Comparison of ENCODE assay signal across 13 cellular contexts in the genomic region with DNA sequence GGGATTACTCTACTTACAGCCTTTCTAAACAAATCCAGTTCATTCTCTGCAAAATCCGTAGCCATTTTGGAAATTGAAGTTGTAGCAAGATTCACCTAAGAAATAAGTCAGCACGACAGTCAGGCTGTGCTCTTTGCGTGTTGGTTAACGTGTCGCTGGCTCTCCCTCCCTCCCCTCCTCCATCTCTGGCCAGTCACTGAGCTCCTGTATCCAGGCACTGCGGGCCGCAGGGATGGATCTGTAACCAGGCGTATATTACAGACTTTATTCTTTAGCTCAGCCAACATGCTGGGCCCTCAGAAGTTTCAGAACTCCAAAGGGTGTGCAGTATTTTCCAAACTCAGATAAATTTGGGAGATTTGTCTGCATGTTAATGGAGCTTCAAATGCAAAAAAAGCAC. TPM values are rescaled to one million over a fixed set of nuclear protein-coding genes. Genes with fewer than 3 reads are reported as not detected.
DNase-seq lines count a peak whose midpoint lies in the region; ATAC-seq and TF ChIP-seq lines count a peak whose summit lies in the region.
"Had no signal": no experiment of that assay in that cellular context is flagged by ENCODE, and none has a peak within 500 bp of the region (broad histone marks: within the 10 kb centered on the region; RNA-seq: fewer than 3 reads in every experiment).

No MANE protein-coding gene starts in this region.

- H3K4me1 Mint-ChIP-seq in CD8-positive, alpha-beta T cell (ENCODE audit: low read depth) = peaks cover 90% of the 10 kb centered on the region
- peaks cover 67 to 98% (median 88%) of the 10 kb centered on the region in 7 donors for H3K4me1 Mint-ChIP-seq in naive thymus-derived CD4-positive, alpha-beta T cell

- H3K27ac ChIP-seq in BLaER1 treated with 17β-estradiol and CSF1 and Interleukin-3, amounts not matched to agents 10 nM and 100 nM = peak overlapping the region in 7 of 11 experiments; percentile 38 to 83 (median 79); a peak in 13 of 22 replicates
- peak overlapping the region; percentile 90 for H3K27ac ChIP-seq in CD8-positive, alpha-beta T cell (ENCODE audit: low read depth, low read length)
- peak overlapping the region; percentile 97 for H3K27ac ChIP-seq in naive thymus-derived CD4-positive, alpha-beta T cell (ENCODE audit: low read depth, low read length)

- H3K9me3 Mint-ChIP-seq in CD8-positive, alpha-beta T cell = no peaks in the 10 kb centered on the region
- H3K9me3 Mint-ChIP-seq in activated naive CD4-positive, alpha-beta T cell treated with anti-CD3 and anti-CD28 coated beads, Interleukin-2, amount 50 U/mL, for 72 hours = no peaks in the 10 kb centered on the region
- H3K9me3 Mint-ChIP-seq in naive thymus-derived CD4-positive, alpha-beta T cell = peaks cover 0 to 2% (median 0%) of the 10 kb centered on the region in 11 donors

- peak overlapping the region in 6 of 11 experiments; percentile 27 to 75 (median 72); a peak in 7 of 22 replicates for H3K9ac ChIP-seq in BLaER1 treated with 17β-estradiol and CSF1 and Interleukin-3, amounts not matched to agents 10 nM and 100 nM

- H3K27me3 Mint-ChIP-seq in CD8-positive, alpha-beta T cell (ENCODE audit: low read depth) = no peaks in the 10 kb centered on the region
- no peaks in the 10 kb centered on the region for H3K27me3 Mint-ChIP-seq in naive thymus-derived CD4-positive, alpha-beta T cell

- H3K4me3 Mint-ChIP-seq in CD8-positive, alpha-beta T cell = peak overlapping the region; percentile 78
- peak overlapping the region in 9 of 10 donors; percentile 21 to 88 (median 84) for H3K4me3 Mint-ChIP-seq in naive thymus-derived CD4-positive, alpha-beta T cell

- peaks cover 0 to 7% (median 0%) of the 10 kb centered on the region in 11 experiments; a peak in 2 of 22 replicates for H3K36me3 ChIP-seq in BLaER1 treated with 17β-estradiol and CSF1 and Interleukin-3, amounts not matched to agents 10 nM and 100 nM
- no peaks in the 10 kb centered on the region for H3K36me3 ChIP-seq in CD8-positive, alpha-beta T cell (ENCODE audit: insufficient read depth, low read length)
- H3K36me3 ChIP-seq in naive thymus-derived CD4-positive, alpha-beta T cell (ENCODE audit: control insufficient read depth in 2 of 3, insufficient read depth in 3 of 3, low read length in 3 of 3) = no peaks in the 10 kb centered on the region

- intact Hi-C loops in CD8-positive, alpha-beta T cell (cut with DNase I, micrococcal nuclease) = loop anchor here in 1 of 2 experiments (2.0 kb wide), 1 partner anchor 81 kb away; no protein-coding TSS in a partner anchor
- intact Hi-C loops in naive thymus-derived CD4-positive, alpha-beta T cell (cut with micrococcal nuclease) = loop anchor here (2.0 kb wide), 3 partner anchors 55 to 169 kb away; partner anchors contain the start of gene IL21R (in 1 of the 2)

- DNase-seq in CD8-positive, alpha-beta T cell = no peak
- DNase-seq in activated naive CD4-positive, alpha-beta T cell treated with anti-CD3 and anti-CD28 coated beads, Interleukin-2, amount 50 U/mL, for 72 hours (ENCODE audit: low spot score in 2 of 2) = no peak
- no peak for DNase-seq in naive thymus-derived CD4-positive, alpha-beta T cell
- no peak for DNase-seq in NCI-H2107 treated with DMSO at 0.1 percent for 48 hours (lab: John Stamatoyannopoulos, UW; ENCODE audit: unreplicated experiment)
- DNase-seq in left lobe of liver (ENCODE audit: low spot score) = no peak
- DNase-seq: Caco-2; effector CD4-positive, alpha-beta T cell; islet precursor cell; MM.1S; retina had no signal

- ATAC-seq in CD8-positive, alpha-beta T cell = no peak
- ATAC-seq in activated naive CD4-positive, alpha-beta T cell treated with anti-CD3 and anti-CD28 coated beads, Interleukin-2, amount 50 U/mL, for 72 hours = no peak
- ATAC-seq in naive thymus-derived CD4-positive, alpha-beta T cell = no peak
- ATAC-seq in HG02870 (IDR thresholded peaks at IDR 0.05; ENCODE audit: unreplicated experiment) (no peak), left lobe of liver (no peak)

- H3K4me2 ChIP-seq in BLaER1 treated with 17β-estradiol and CSF1 and Interleukin-3, amounts not matched to agents 10 nM and 100 nM = peak overlapping the region in 10 of 11 experiments; percentile 76 to 94 (median 92); a peak in 21 of 22 replicates

- no peak overlapping the region for H3K4me3 ChIP-seq in BLaER1 treated with 17β-estradiol and CSF1 and Interleukin-3, amounts not matched to agents 10 nM and 100 nM
- peak overlapping the region; percentile 18 for H3K4me3 ChIP-seq in CD8-positive, alpha-beta T cell (ENCODE audit: low read depth, low read length)
- peak overlapping the region; percentile 29 for H3K4me3 ChIP-seq in naive thymus-derived CD4-positive, alpha-beta T cell (ENCODE audit: low read length)
- H3K4me3 ChIP-seq: HAP-1 had no signal

- 0 out of 22 replicates have a peak, but pooled peaks cover 0 to 5% (median 0%) of the 10 kb centered on the region in 11 experiments for H3K27me3 ChIP-seq in BLaER1 treated with 17β-estradiol and CSF1 and Interleukin-3, amounts not matched to agents 10 nM and 100 nM
- H3K27me3 ChIP-seq in CD8-positive, alpha-beta T cell (ENCODE audit: insufficient read depth, low read length) = no peaks in the 10 kb centered on the region
- no peaks in the 10 kb centered on the region for H3K27me3 ChIP-seq in naive thymus-derived CD4-positive, alpha-beta T cell (ENCODE audit: control insufficient read depth in 2 of 2, insufficient read depth in 2 of 2, low read length in 2 of 2)

- peaks cover 93 to 100% (median 96%) of the 10 kb centered on the region in 10 experiments for H3K4me1 ChIP-seq in BLaER1 treated with 17β-estradiol and CSF1 and Interleukin-3, amounts not matched to agents 10 nM and 100 nM
- peaks cover 95% of the 10 kb centered on the region for H3K4me1 ChIP-seq in CD8-positive, alpha-beta T cell (ENCODE audit: insufficient read depth, low read length)
- peaks cover 91 to 92% of the 10 kb centered on the region in 2 donors for H3K4me1 ChIP-seq in naive thymus-derived CD4-positive, alpha-beta T cell (ENCODE audit: control insufficient read depth in 2 of 2, insufficient read depth in 2 of 2, low read length in 2 of 2)
- H3K4me1 ChIP-seq: Caco-2, HAP-1 had no signal

- peaks cover 0 to 11% (median 0%) of the 10 kb centered on the region in 11 experiments; a peak in 2 of 22 replicates for H4K20me1 ChIP-seq in BLaER1 treated with 17β-estradiol and CSF1 and Interleukin-3, amounts not matched to agents 10 nM and 100 nM

- peak overlapping the region; percentile 98 for H3K27ac Mint-ChIP-seq in CD8-positive, alpha-beta T cell
- H3K27ac Mint-ChIP-seq in activated naive CD4-positive, alpha-beta T cell treated with anti-CD3 and anti-CD28 coated beads, Interleukin-2, amount 50 U/mL, for 72 hours = peak overlapping the region; percentile 82 to 99
- peak overlapping the region; percentile 91 to 100 (median 98) for H3K27ac Mint-ChIP-seq in naive thymus-derived CD4-positive, alpha-beta T cell

- POLR2A ChIA-PET in CD8-positive, alpha-beta T cell (lab: Charles Lee) = interaction anchor here (0.6 to 5.9 kb wide), 18 partner anchors 10 to 230 kb away, joined by 3 to 68 read pairs (median 5); partner anchors contain the start of genes IL21R and KDM8
- POLR2A ChIA-PET in naive thymus-derived CD4-positive, alpha-beta T cell (lab: Charles Lee) = interaction anchor here (0.8 to 16.3 kb wide), 25 partner anchors 7 to 229 kb away, joined by 3 to 196 read pairs (median 6); partner anchors contain the start of genes IL21R, KDM8 and NSMCE1

- peaks cover 15% of the 10 kb centered on the region for H3K36me3 Mint-ChIP-seq in CD8-positive, alpha-beta T cell
- peaks cover 27 to 42% of the 10 kb centered on the region in 2 donors for H3K36me3 Mint-ChIP-seq in activated naive CD4-positive, alpha-beta T cell treated with anti-CD3 and anti-CD28 coated beads, Interleukin-2, amount 50 U/mL, for 72 hours
- H3K36me3 Mint-ChIP-seq in naive thymus-derived CD4-positive, alpha-beta T cell = peaks cover 0 to 25% (median 0%) of the 10 kb centered on the region in 5 donors

- no peak for TF ChIP-seq CTCF in CD8-positive, alpha-beta T cell (IDR thresholded peaks at IDR 0.05)

- no peaks in the 10 kb centered on the region for H3K9me3 ChIP-seq in BLaER1 treated with 17β-estradiol and CSF1 and Interleukin-3, amounts not matched to agents 10 nM and 100 nM (replicated peaks in 1 of 11)
- H3K9me3 ChIP-seq in CD8-positive, alpha-beta T cell (ENCODE audit: low read length) = no peaks in the 10 kb centered on the region
- no peaks in the 10 kb centered on the region for H3K9me3 ChIP-seq in naive thymus-derived CD4-positive, alpha-beta T cell (ENCODE audit: control insufficient read depth in 2 of 3, low read length in 3 of 3)
- H3K9me3 ChIP-seq: Caco-2, HAP-1 had no signal

- CTCF ChIA-PET in CD8-positive, alpha-beta T cell (lab: Charles Lee) = interaction anchor here (0.9 to 8.5 kb wide), 37 partner anchors 8 to 228 kb away, joined by 3 to 69 read pairs (median 7); partner anchors contain the start of genes IL21R, KDM8 and NSMCE1
- CTCF ChIA-PET in naive thymus-derived CD4-positive, alpha-beta T cell (lab: Charles Lee) = interaction anchor here (0.5 to 9.5 kb wide), 24 partner anchors 9 to 222 kb away, joined by 3 to 107 read pairs (median 6); partner anchors contain the start of genes KDM8 and NSMCE1

RNA-seq across cellular contexts. Expression of gene KDM8, which starts 30.8 kb away (rescaled TPM):
- 10 to 100 TPM; 17.6 to 22.6 TPM for total RNA-seq in CD8-positive, alpha-beta T cell
- 10 to 100 TPM in 1 of 2 donors, 1 to 10 TPM in 1; 9.2 to 10.8 TPM for total RNA-seq in activated naive CD4-positive, alpha-beta T cell treated with anti-CD3 and anti-CD28 coated beads, Interleukin-2, amount 50 U/mL, for 72 hours
- 10 to 100 TPM; 15.6 to 34.4 (median 19.0) TPM for total RNA-seq in naive thymus-derived CD4-positive, alpha-beta T cell
- 10 to 100 TPM in 1 of 2 donors, 1 to 10 TPM in 1; 10.0 to 15.4 TPM for polyA plus RNA-seq in naive thymus-derived CD4-positive, alpha-beta T cell
- 73.7 TPM for total RNA-seq in left lobe of liver

RNA-seq across cellular contexts. Expression of gene NSMCE1, which starts 34.4 kb away (rescaled TPM):
- total RNA-seq in CD8-positive, alpha-beta T cell = 10 to 100 TPM; 29.6 to 30.1 TPM
- total RNA-seq in activated naive CD4-positive, alpha-beta T cell treated with anti-CD3 and anti-CD28 coated beads, Interleukin-2, amount 50 U/mL, for 72 hours = 100 to 1,000 TPM; 106 to 132 TPM
- 100 to 1,000 TPM in 1 of 5 experiments, 10 to 100 TPM in 4; 45.5 to 106 (median 70.2) TPM for total RNA-seq in naive thymus-derived CD4-positive, alpha-beta T cell
- 100 to 1,000 TPM; 200 to 220 TPM for polyA plus RNA-seq in naive thymus-derived CD4-positive, alpha-beta T cell
- total RNA-seq in left lobe of liver = 27.9 TPM

Comparison
In these comparisons a context has a peak if more than half of its experiments do, and no peak if none do; other contexts are left out.
1. H3K4me3 ChIP-seq: peak in CD8-positive, alpha-beta T cell (single experiment) and naive thymus-derived CD4-positive, alpha-beta T cell (single experiment); none in BLaER1 treated with 17β-estradiol and CSF1 and Interleukin-3, amounts not matched to agents 10 nM and 100 nM (0 of 10).
2. Peak in every context shown above with its lines, with median percentiles within 50 percentile points of each other: H3K27ac ChIP-seq and H3K27ac Mint-ChIP-seq.